Comparison of ENCODE assay signal across 9 cellular contexts in the genomic region with DNA sequence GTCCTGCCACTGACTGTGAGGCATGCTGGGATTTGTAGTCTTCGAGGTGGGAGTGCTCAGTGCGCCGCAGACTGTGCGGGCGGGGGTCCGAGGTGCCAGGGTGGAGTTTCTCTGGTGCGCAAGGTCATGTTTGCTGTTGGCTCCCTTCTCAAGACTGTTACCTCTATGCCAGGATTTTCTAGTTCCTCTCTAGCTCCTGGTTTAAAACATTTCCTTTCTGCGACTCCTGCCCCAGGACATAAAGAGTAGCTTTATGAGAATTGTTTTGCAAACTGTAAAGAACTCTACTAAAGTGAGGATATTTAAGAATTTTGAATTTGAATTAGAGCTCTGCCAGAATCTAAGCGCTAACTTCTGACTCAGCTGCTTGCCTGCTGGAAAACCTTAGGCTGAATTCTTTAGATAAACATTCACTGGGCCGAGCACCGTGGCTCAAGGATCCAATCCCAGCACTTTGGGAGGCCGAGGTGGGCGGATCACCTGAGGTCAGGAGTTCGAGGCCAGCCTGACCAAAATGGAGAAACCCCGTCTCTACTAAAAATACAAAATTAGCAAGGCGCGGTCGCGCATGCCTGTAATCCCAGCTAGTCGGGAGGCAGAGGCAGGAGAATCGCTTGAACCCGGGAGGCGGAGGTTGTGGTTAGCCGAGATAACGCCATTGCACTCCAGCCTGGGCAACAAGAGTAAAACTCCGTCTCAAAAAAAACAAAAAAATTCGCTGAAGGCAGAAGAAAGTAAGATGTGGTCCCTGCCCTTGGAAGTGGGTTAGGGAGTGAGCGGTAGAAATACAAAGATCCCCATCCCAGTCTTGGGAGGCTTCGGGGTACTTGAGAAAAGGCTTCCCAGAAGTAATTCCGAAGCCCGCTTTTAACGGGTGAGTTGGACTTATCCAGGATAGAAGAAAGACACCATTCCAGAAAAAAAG. TPM values are rescaled to one million over a fixed set of nuclear protein-coding genes. Genes with fewer than 3 reads are reported as not detected.
DNase-seq lines count a peak whose midpoint lies in the region; ATAC-seq and TF ChIP-seq lines count a peak whose summit lies in the region.
"Had no signal": no experiment of that assay in that cellular context is flagged by ENCODE, and none has a peak within 500 bp of the region (broad histone marks: within the 10 kb centered on the region; RNA-seq: fewer than 3 reads in every experiment).

No MANE protein-coding gene starts in this region.

- no peak for ATAC-seq in left lobe of liver
- no peak for ATAC-seq in esophagus mucosa

- no peaks in the 10 kb centered on the region for H3K9me3 ChIP-seq in mucosa of rectum (ENCODE audit: control insufficient read depth in 2 of 2, low read length in 2 of 2)

- H3K4me1 ChIP-seq in mucosa of rectum (ENCODE audit: control insufficient read depth in 2 of 2, insufficient read depth in 2 of 2, low read length in 2 of 2), result peaks cover 4 to 6% of the 10 kb centered on the region in 2 donors

- H3K36me3 ChIP-seq in mucosa of rectum (ENCODE audit: control insufficient read depth in 2 of 2, insufficient read depth in 2 of 2, low read length in 2 of 2), result no peaks in the 10 kb centered on the region

- H3K4me3 ChIP-seq in mucosa of rectum (ENCODE audit: low read length in 2 of 2), result peak overlapping the region; percentile 91 to 99

- H3K27ac ChIP-seq in mucosa of rectum (ENCODE audit: low read depth in 2 of 2, low read length in 2 of 2), result peak overlapping the region; percentile 100

- no peaks in the 10 kb centered on the region for H3K27me3 ChIP-seq in mucosa of rectum (ENCODE audit: control insufficient read depth in 2 of 2, insufficient read depth in 2 of 2, low read length in 2 of 2)

- in situ Hi-C loops in GM13976 (cut with MboI; ENCODE audit: low sequenced_read_pairs, unreplicated experiment), result no loop called here

- DNase-seq in AG09319 (ENCODE audit: extremely low read depth, low read depth) (peak; percentile 19), GM13976 (ENCODE audit: low spot score) (peak; percentile 90), dedifferentiated amniotic fluid mesenchymal stem cell (ENCODE audit: extremely low spot score) (peak; percentile 52), left lobe of liver (ENCODE audit: low spot score) (no peak), NCI-H1417 treated with DMSO at 0.1 percent for 48 hours (lab: John Stamatoyannopoulos, UW) (no peak)

- TF ChIP-seq CTCF in AG09319 (IDR thresholded peaks at IDR 0.05; ENCODE audit: low read depth, low read length) (no peak), GM13976 (IDR thresholded peaks at IDR 0.05; ENCODE audit: borderline replicate concordance, control extremely low read depth, extremely low read depth, insufficient read depth, missing control alignments) (no peak)

- H3K9ac ChIP-seq in mucosa of rectum (ENCODE audit: low read depth in 1 of 2, low read length in 2 of 2), result peak overlapping the region; percentile 100

TF ChIP-seq in PFSK-1, 5 proteins besides CTCF, POLR2A, EP300 and RAD21:
- TF ChIP-seq, protein P1, sequence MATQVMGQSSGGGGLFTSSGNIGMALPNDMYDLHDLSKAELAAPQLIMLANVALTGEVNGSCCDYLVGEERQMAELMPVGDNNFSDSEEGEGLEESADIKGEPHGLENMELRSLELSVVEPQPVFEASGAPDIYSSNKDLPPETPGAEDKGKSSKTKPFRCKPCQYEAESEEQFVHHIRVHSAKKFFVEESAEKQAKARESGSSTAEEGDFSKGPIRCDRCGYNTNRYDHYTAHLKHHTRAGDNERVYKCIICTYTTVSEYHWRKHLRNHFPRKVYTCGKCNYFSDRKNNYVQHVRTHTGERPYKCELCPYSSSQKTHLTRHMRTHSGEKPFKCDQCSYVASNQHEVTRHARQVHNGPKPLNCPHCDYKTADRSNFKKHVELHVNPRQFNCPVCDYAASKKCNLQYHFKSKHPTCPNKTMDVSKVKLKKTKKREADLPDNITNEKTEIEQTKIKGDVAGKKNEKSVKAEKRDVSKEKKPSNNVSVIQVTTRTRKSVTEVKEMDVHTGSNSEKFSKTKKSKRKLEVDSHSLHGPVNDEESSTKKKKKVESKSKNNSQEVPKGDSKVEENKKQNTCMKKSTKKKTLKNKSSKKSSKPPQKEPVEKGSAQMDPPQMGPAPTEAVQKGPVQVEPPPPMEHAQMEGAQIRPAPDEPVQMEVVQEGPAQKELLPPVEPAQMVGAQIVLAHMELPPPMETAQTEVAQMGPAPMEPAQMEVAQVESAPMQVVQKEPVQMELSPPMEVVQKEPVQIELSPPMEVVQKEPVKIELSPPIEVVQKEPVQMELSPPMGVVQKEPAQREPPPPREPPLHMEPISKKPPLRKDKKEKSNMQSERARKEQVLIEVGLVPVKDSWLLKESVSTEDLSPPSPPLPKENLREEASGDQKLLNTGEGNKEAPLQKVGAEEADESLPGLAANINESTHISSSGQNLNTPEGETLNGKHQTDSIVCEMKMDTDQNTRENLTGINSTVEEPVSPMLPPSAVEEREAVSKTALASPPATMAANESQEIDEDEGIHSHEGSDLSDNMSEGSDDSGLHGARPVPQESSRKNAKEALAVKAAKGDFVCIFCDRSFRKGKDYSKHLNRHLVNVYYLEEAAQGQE (IDR thresholded peaks at IDR 0.05; ENCODE audit: insufficient read depth in 1 of 2, low read depth in 2 of 2, low read length in 2 of 2), result no peak
- no peak for TF ChIP-seq POLR2AphosphoS5 (IDR thresholded peaks at IDR 0.05; ENCODE audit: low read depth, low read length)
- no peak for TF ChIP-seq TAF1 (IDR thresholded peaks at IDR 0.05; ENCODE audit: borderline replicate concordance, insufficient read depth, low read length)
- no peak for TF ChIP-seq SIN3A (IDR thresholded peaks at IDR 0.05; ENCODE audit: borderline replicate concordance, insufficient read depth, low read length)
- peak; percentile 87 for TF ChIP-seq FOXP2 (optimal IDR thresholded peaks at IDR 0.05; ENCODE audit: borderline replicate concordance, extremely low read depth, extremely low read length, insufficient read depth)

RNA-seq across cellular contexts. Expression of gene USP48, which starts 1.0 kb away (rescaled TPM):
- polyA plus RNA-seq in PFSK-1 (2012; ENCODE audit: insufficient read length, low read depth), result 48.2 TPM
- total RNA-seq in left lobe of liver (22.7 TPM), esophagus mucosa (37.3 TPM)

RNA-seq across cellular contexts. Expression of gene LDLRAD2, which starts 28.1 kb away (rescaled TPM):
- 0.20 TPM for polyA plus RNA-seq in PFSK-1 (2012; ENCODE audit: insufficient read length, low read depth)
- total RNA-seq in left lobe of liver, result not detected
- 0.04 TPM for total RNA-seq in esophagus mucosa
- total RNA-seq: NCI-H460 had no signal

Comparison
In these comparisons a context has a peak if more than half of its experiments do, and no peak if none do; other contexts are left out.
1. DNase-seq: peak in AG09319 (single experiment), GM13976 (single experiment) and dedifferentiated amniotic fluid mesenchymal stem cell (single experiment); none in left lobe of liver (single experiment) and NCI-H1417 treated with DMSO at 0.1 percent for 48 hours (single experiment).